ENCODE assay signal across 8 cellular contexts in genomic region chr19:49812997-49813861, GRCh38. TPM values are rescaled to one million over a fixed set of nuclear protein-coding genes. Genes with fewer than 3 reads are reported as not detected.
DNase-seq lines count a peak whose midpoint lies in the region; ATAC-seq and TF ChIP-seq lines count a peak whose summit lies in the region.

FUZ (minus strand) TSS chr19:49813292; CDS start chr19:49813106, 186 bp downstream.

- POLR2A ChIA-PET in CD8-positive, alpha-beta T cell (lab: Charles Lee): interaction anchor here (0.8 to 2.8 kb wide), 8 partner anchors 37 to 317 kb away, joined by 3 to 18 read pairs (median 6); partner anchors contain the start of genes AKT1S1, AP2A1, PTOV1 and RPS11

- H3K27ac Mint-ChIP-seq in CD8-positive, alpha-beta T cell: peak within 1 kb of the TSS; percentile 92

- no peaks in the 10 kb centered on the region for H3K27me3 ChIP-seq in CD8-positive, alpha-beta T cell (ENCODE audit: insufficient read depth, low read length)
- H3K27me3 ChIP-seq in KMS-11 (ENCODE audit: insufficient read depth, low read depth) (no peaks in the 10 kb centered on the region), Peyer's patch (no peaks in the 10 kb centered on the region), esophagus squamous epithelium (no peaks in the 10 kb centered on the region), muscle layer of duodenum (ENCODE audit: low read depth, low read length) (no peaks in the 10 kb centered on the region)

- H3K36me3 Mint-ChIP-seq in CD8-positive, alpha-beta T cell: peaks cover 10% of the 10 kb centered on the region

- peak within 1 kb of the TSS; percentile 77 for H3K4me2 ChIP-seq in KMS-11

- no peak for TF ChIP-seq CTCF in CD8-positive, alpha-beta T cell (IDR thresholded peaks at IDR 0.05)
- TF ChIP-seq CTCF in KMS-11 (conservative IDR thresholded peaks at IDR 0.05; ENCODE audit: low read depth, low read length) (no peak; the same call in 1 of the 2 replicates), Peyer's patch (IDR thresholded peaks at IDR 0.05) (peak in 2 of 6 experiments; percentile 10 to 29), esophagus squamous epithelium (IDR thresholded peaks at IDR 0.05) (peak in 3 of 6 experiments; percentile 27 to 34 (median 27))

- H3K27me3 Mint-ChIP-seq in CD8-positive, alpha-beta T cell (ENCODE audit: low read depth): no peaks in the 10 kb centered on the region

- H2AFZ ChIP-seq in KMS-11 (ENCODE audit: low read depth): peak within 1 kb of the TSS; percentile 74

- H3K9me3 Mint-ChIP-seq in CD8-positive, alpha-beta T cell: no peaks in the 10 kb centered on the region

- intact Hi-C loops in CD8-positive, alpha-beta T cell (cut with DNase I, micrococcal nuclease): loop anchor here (1.0 to 10.0 kb wide), 10 partner anchors 37 to 1451 kb away; partner anchors contain the start of genes AKT1S1 (in 2 of the 2), TBC1D17 (in 2 of the 2), ATF5 (in 1 of the 2) and NR1H2 (in 1 of the 2)
- intact Hi-C loops in esophagus squamous epithelium (cut with DNase I): loop anchor here (10.0 kb wide), 1 partner anchor 62 kb away; the partner anchor contains the start of genes AKT1S1 and TBC1D17

- TF ChIP-seq POLR2A in Peyer's patch (IDR thresholded peaks at IDR 0.05): no peak
- no peak for TF ChIP-seq POLR2A in esophagus squamous epithelium (IDR thresholded peaks at IDR 0.05)

- H4K20me1 ChIP-seq in KMS-11 (ENCODE audit: insufficient read depth): no peaks in the 10 kb centered on the region

- CTCF ChIA-PET in CD8-positive, alpha-beta T cell (lab: Charles Lee): no interaction called here

- H3K4me3 ChIP-seq in CD8-positive, alpha-beta T cell (ENCODE audit: low read depth, low read length): peak within 1 kb of the TSS; percentile 84
- H3K4me3 ChIP-seq in KMS-11 (IDR thresholded peaks at IDR 0.05; ENCODE audit: insufficient read depth, low read depth, low read length) (no peak within 1 kb of the TSS), Peyer's patch (peak within 1 kb of the TSS; percentile 52 to 80 (median 58)), esophagus squamous epithelium (peak within 1 kb of the TSS; percentile 64 to 83 (median 70)), muscle layer of duodenum (ENCODE audit: low read depth in 1 of 2, low read length in 2 of 2) (peak within 1 kb of the TSS; percentile 64 to 99)

- no peaks in the 10 kb centered on the region for H3K79me2 ChIP-seq in KMS-11 (ENCODE audit: insufficient read depth, low read depth)

- DNase-seq in CD8-positive, alpha-beta T cell: peak; percentile 83 to 93 (median 90)
- DNase-seq in Peyer's patch (peak; percentile 92 to 99 (median 97)), activated T-helper 1 cell treated with Interleukin-2 at 50 U/mL for 16 hours (ENCODE audit: low read depth) (peak; percentile 82), esophagus squamous epithelium (lab: John Stamatoyannopoulos, UW) (peak; percentile 85)
- peak; percentile 79 for DNase-seq in stimulated activated CD8-positive, alpha-beta memory T cell treated with anti-CD3 and anti-CD28 coated beads, Interleukin-7, amount 100 ng/mL, for 24 hours (ENCODE audit: low read depth)

- peak within 1 kb of the TSS; percentile 69 for H3K9ac ChIP-seq in KMS-11

- peak; percentile 45 for ATAC-seq in CD8-positive, alpha-beta T cell
- peak; percentile 56 for ATAC-seq in GM21381 (IDR thresholded peaks at IDR 0.05; ENCODE audit: unreplicated experiment)

- no peaks in the 10 kb centered on the region for H3K9me3 ChIP-seq in CD8-positive, alpha-beta T cell (ENCODE audit: low read length)
- H3K9me3 ChIP-seq in Peyer's patch: no peaks in the 10 kb centered on the region
- no peaks in the 10 kb centered on the region for H3K9me3 ChIP-seq in esophagus squamous epithelium
- H3K9me3 ChIP-seq in muscle layer of duodenum (ENCODE audit: control insufficient read depth in 1 of 2, low read length in 2 of 2): no peaks in the 10 kb centered on the region

- H3K4me1 Mint-ChIP-seq in CD8-positive, alpha-beta T cell (ENCODE audit: low read depth): peaks cover 36% of the 10 kb centered on the region

- peaks cover 21% of the 10 kb centered on the region for H3K4me1 ChIP-seq in CD8-positive, alpha-beta T cell (ENCODE audit: insufficient read depth, low read length)
- peaks cover 41% of the 10 kb centered on the region for H3K4me1 ChIP-seq in KMS-11 (ENCODE audit: low read depth, poor library complexity, severe bottlenecking)
- H3K4me1 ChIP-seq in Peyer's patch: peaks cover 0 to 36% (median 6%) of the 10 kb centered on the region in 4 donors
- peaks cover 13 to 62% (median 22%) of the 10 kb centered on the region in 3 donors for H3K4me1 ChIP-seq in esophagus squamous epithelium
- H3K4me1 ChIP-seq in muscle layer of duodenum (ENCODE audit: control insufficient read depth in 1 of 2, insufficient read depth in 2 of 2, low read length in 2 of 2): peaks cover 0 to 17% of the 10 kb centered on the region in 2 donors

- no peaks in the 10 kb centered on the region for H3K36me3 ChIP-seq in CD8-positive, alpha-beta T cell (ENCODE audit: insufficient read depth, low read length)
- H3K36me3 ChIP-seq in KMS-11 (ENCODE audit: insufficient read depth) (no peaks in the 10 kb centered on the region), Peyer's patch (no peaks in the 10 kb centered on the region), esophagus squamous epithelium (no peaks in the 10 kb centered on the region), muscle layer of duodenum (ENCODE audit: control insufficient read depth in 1 of 2, insufficient read depth in 2 of 2, low read length in 2 of 2) (peaks cover 0 to 8% of the 10 kb centered on the region in 2 donors)

- H3K4me3 Mint-ChIP-seq in CD8-positive, alpha-beta T cell: peak within 1 kb of the TSS; percentile 88

- WGBS in esophagus squamous epithelium, 2 donors: 0 to 1% methylated on average over 23 to 25 of the region's 45 CpGs

- peak within 1 kb of the TSS; percentile 99 for H3K27ac ChIP-seq in CD8-positive, alpha-beta T cell (ENCODE audit: low read depth, low read length)
- peak within 1 kb of the TSS; percentile 71 for H3K27ac ChIP-seq in KMS-11
- peak within 1 kb of the TSS; percentile 75 to 86 (median 80) for H3K27ac ChIP-seq in Peyer's patch
- peak within 1 kb of the TSS; percentile 66 to 93 (median 90) for H3K27ac ChIP-seq in esophagus squamous epithelium
- H3K27ac ChIP-seq in muscle layer of duodenum (ENCODE audit: low read length): peak within 1 kb of the TSS; percentile 99

RNA-seq across cellular contexts. Expression of gene FUZ, which starts in this region (rescaled TPM):
- total RNA-seq in CD8-positive, alpha-beta T cell: 10 to 100 TPM; 10.8 to 11.4 TPM
- total RNA-seq in Peyer's patch: 10 to 100 TPM in 3 of 4 donors, 1 to 10 TPM in 1; 4.1 to 13.8 (median 12.3) TPM
- total RNA-seq in esophagus squamous epithelium: 10 to 100 TPM in 1 of 4 donors, 1 to 10 TPM in 3; 4.7 to 13.7 (median 8.1) TPM
